8 cellular contexts compared by ENCODE assay signal in genomic region chr15:65517866-65518207, GRCh38. TPM values are rescaled to one million over a fixed set of nuclear protein-coding genes. Genes with fewer than 3 reads are reported as not detected.
A peak's percentile ranks its signal among the peaks of the same experiment; 100 is the strongest.
DNase-seq lines count a peak whose midpoint lies in the region; ATAC-seq and TF ChIP-seq lines count a peak whose summit lies in the region.

No MANE protein-coding gene starts in this region.

- no peak for TF ChIP-seq EP300 in suprapubic skin (IDR thresholded peaks at IDR 0.05)

- no peak for ATAC-seq in activated T-cell treated with anti-CD3 and anti-CD28 coated beads, Interleukin-2, amount 50 U/mL, for 4 hours
- ATAC-seq in HG03025 (IDR thresholded peaks at IDR 0.05; ENCODE audit: low FRiP score, unreplicated experiment): no peak

- peaks cover 32% of the 10 kb centered on the region for H3K4me1 Mint-ChIP-seq in activated T-cell treated with anti-CD3 and anti-CD28 coated beads, Interleukin-2, amount 50 U/mL, for 4 hours (ENCODE audit: low read depth)

- TF ChIP-seq POLR2A in suprapubic skin (IDR thresholded peaks at IDR 0.05): no peak

- H3K27me3 ChIP-seq in iPS-15b (ENCODE audit: control insufficient read depth, insufficient read depth, low read length) (no peaks in the 10 kb centered on the region), suprapubic skin (no peaks in the 10 kb centered on the region)

- WGBS in suprapubic skin: 31% methylated on average over 8 of the region's 8 CpGs

- no peak for DNase-seq in activated T-cell treated with anti-CD3 and anti-CD28 coated beads, Interleukin-2, amount 50 U/mL, for 4 hours
- DNase-seq in activated T-cell treated with anti-CD3 and anti-CD28 coated beads for 4 hours: no peak
- DNase-seq in suprapubic skin (ENCODE audit: low spot score in 2 of 2): no peak
- DNase-seq in T1000 (lab: John Stamatoyannopoulos, UW): no peak
- DNase-seq in HuH-7 (ENCODE audit: low spot score): no peak

- TF ChIP-seq CTCF in VCaP (conservative IDR thresholded peaks at IDR 0.05): peak; percentile 69
- TF ChIP-seq CTCF in suprapubic skin (IDR thresholded peaks at IDR 0.05): no peak

- H3K9me3 ChIP-seq in iPS-15b (ENCODE audit: control insufficient read depth, insufficient read depth, low read length) (no peaks in the 10 kb centered on the region), suprapubic skin (no peaks in the 10 kb centered on the region)

- H3K36me3 Mint-ChIP-seq in activated T-cell treated with anti-CD3 and anti-CD28 coated beads, Interleukin-2, amount 50 U/mL, for 4 hours (ENCODE audit: insufficient read depth): peaks cover 9% of the 10 kb centered on the region

- H3K27ac ChIP-seq in VCaP (peak overlapping the region; percentile 91), suprapubic skin (no peak overlapping the region)

- H3K4me3 Mint-ChIP-seq in activated T-cell treated with anti-CD3 and anti-CD28 coated beads, Interleukin-2, amount 50 U/mL, for 4 hours: peak overlapping the region; percentile 99

- H3K4me3 ChIP-seq in iPS-15b (ENCODE audit: low read depth, low read length) (peak overlapping the region; percentile 97), suprapubic skin (peak overlapping the region; percentile 93)

- no peaks in the 10 kb centered on the region for H3K36me3 ChIP-seq in iPS-15b (ENCODE audit: control insufficient read depth, insufficient read depth, low read length)
- peaks cover 3% of the 10 kb centered on the region for H3K36me3 ChIP-seq in suprapubic skin

- peaks cover 7% of the 10 kb centered on the region for H3K4me1 ChIP-seq in iPS-15b (ENCODE audit: control insufficient read depth, insufficient read depth, low read length)
- H3K4me1 ChIP-seq in suprapubic skin: peaks cover 40% of the 10 kb centered on the region

- H3K9ac ChIP-seq in iPS-15b (ENCODE audit: low read depth, low read length): no peak overlapping the region

- no peaks in the 10 kb centered on the region for H3K27me3 Mint-ChIP-seq in activated T-cell treated with anti-CD3 and anti-CD28 coated beads, Interleukin-2, amount 50 U/mL, for 4 hours (ENCODE audit: low read depth)

- H3K9me3 Mint-ChIP-seq in activated T-cell treated with anti-CD3 and anti-CD28 coated beads, Interleukin-2, amount 50 U/mL, for 4 hours: no peaks in the 10 kb centered on the region

RNA-seq across cellular contexts. Expression of gene DPP8, which starts 0.3 kb away (rescaled TPM):
- total RNA-seq in activated T-cell treated with anti-CD3 and anti-CD28 coated beads, Interleukin-2, amount 50 U/mL, for 4 hours: 10 to 100 TPM; 27.4 to 30.3 (median 29.0) TPM
- 10 to 100 TPM; 22.2 to 58.3 (median 33.5) TPM for total RNA-seq in suprapubic skin

RNA-seq across cellular contexts. Expression of gene HACD3, which starts 12.4 kb away (rescaled TPM):
- 10 to 100 TPM; 44.0 to 53.9 (median 45.9) TPM for total RNA-seq in activated T-cell treated with anti-CD3 and anti-CD28 coated beads, Interleukin-2, amount 50 U/mL, for 4 hours
- 10 to 100 TPM; 36.6 to 65.2 (median 44.9) TPM for total RNA-seq in suprapubic skin
